In genomic region chr4:186260117-186260503, GRCh38 we compare ENCODE assay signal across 33 cellular contexts. TPM values are rescaled to one million over a fixed set of nuclear protein-coding genes. Genes with fewer than 3 reads are reported as not detected.
"Had no signal": no experiment of that assay in that cellular context is flagged by ENCODE, and none has a peak within 500 bp of the region (broad histone marks: within the 10 kb centered on the region; RNA-seq: fewer than 3 reads in every experiment).

No MANE protein-coding gene starts in this region.

- DNase-seq: activated CD4-positive, alpha-beta memory T cell treated with anti-CD3 and anti-CD28 coated beads for 36 hours; activated CD4-positive, alpha-beta T cell treated with anti-CD3 and anti-CD28 coated beads, Interleukin-2, amount 10 ng/mL, durations not matched to agents 24 days and 14 days; activated CD4-positive, CD25-positive, alpha-beta regulatory T cell treated with anti-CD3 and anti-CD28 coated beads, Interleukin-2, amount 50 U/mL, for 72 hours; activated CD8-positive, alpha-beta memory T cell treated with anti-CD3 and anti-CD28 coated beads, Interleukin-2, amount 50 U/mL, for 48 hours; activated gamma-delta T cell treated with Interleukin-2 at 50 U/mL for 16 hours; activated naive CD8-positive, alpha-beta T cell treated with anti-CD3 and anti-CD28 coated beads, Interleukin-2, amount 50 U/mL, for 24 hours; activated T-cell treated with anti-CD3 and anti-CD28 coated beads, Interleukin-2, amount 50 U/mL, for 24 hours; dermis blood vessel endothelial cell; effector CD4-positive, alpha-beta T cell; esophagus squamous epithelium; foreskin melanocyte; heart right ventricle; kidney glomerular epithelial cell; naive thymus-derived CD8-positive, alpha-beta T cell; nucleus accumbens; right cardiac atrium; stimulated activated CD4-positive, alpha-beta T cell treated with anti-CD3 and anti-CD28 coated beads, Interleukin-12 subunit alpha, Interleukin-12 subunit beta, amount 100 ng/mL, for 4 hours; stimulated activated CD4-positive, alpha-beta T cell treated with anti-CD3 and anti-CD28 coated beads, Interleukin-4, amount 100 ng/mL, for 1 hour; SW 1271; T-helper 9 cell had no signal

- H3K4me3 ChIP-seq: esophagus squamous epithelium, heart right ventricle, thoracic aorta, upper lobe of left lung, vagina had no signal

- H2AFZ ChIP-seq: parathyroid adenoma had no signal

- H3K79me2 ChIP-seq: parathyroid adenoma had no signal

- H3K36me3 ChIP-seq: esophagus squamous epithelium, thoracic aorta, upper lobe of left lung, vagina had no signal

- H3K9me3 ChIP-seq: esophagus squamous epithelium, heart right ventricle, thoracic aorta, upper lobe of left lung, vagina had no signal

- ATAC-seq: activated naive CD8-positive, alpha-beta T cell treated with anti-CD3 and anti-CD28 coated beads, Interleukin-2, amount 50 U/mL, for 24 hours; activated T-helper 17 cell treated with anti-CD3 and anti-CD28 coated beads, Interleukin-2, amount 50 U/mL, for 72 hours; naive thymus-derived CD8-positive, alpha-beta T cell had no signal

- H3K4me1 ChIP-seq: parathyroid adenoma, upper lobe of left lung, vagina had no signal

- H3K27me3 ChIP-seq: esophagus squamous epithelium, upper lobe of left lung, vagina had no signal

- H3K9ac ChIP-seq: parathyroid adenoma had no signal

- H3K27ac ChIP-seq: epithelial cell of prostate, esophagus squamous epithelium, heart right ventricle, parathyroid adenoma, thoracic aorta, upper lobe of left lung, vagina, VCaP had no signal

RNA-seq across cellular contexts. Expression of gene F11, which starts 5.9 kb away (rescaled TPM):
- total RNA-seq: activated CD4-positive, alpha-beta memory T cell treated with anti-CD3 and anti-CD28 coated beads for 36 hours; activated CD4-positive, alpha-beta T cell treated with anti-CD3 and anti-CD28 coated beads, Interleukin-2, amount 10 ng/mL, durations not matched to agents 24 days and 14 days; activated T-helper 17 cell treated with anti-CD3 and anti-CD28 coated beads, Interleukin-2, amount 50 U/mL, for 72 hours; bronchial epithelial cell; dermis blood vessel endothelial cell; esophagus squamous epithelium; glomerular endothelial cell; mammary epithelial cell; mesothelial cell of epicardium; naive thymus-derived CD8-positive, alpha-beta T cell; neural crest cell; subcutaneous adipose tissue; thoracic aorta; vagina had no signal
- polyA plus RNA-seq: mammary epithelial cell; naive thymus-derived CD8-positive, alpha-beta T cell; right cardiac atrium had no signal

RNA-seq across cellular contexts. Expression of gene KLKB1, which starts 32.8 kb away (rescaled TPM):
- total RNA-seq: activated CD4-positive, alpha-beta memory T cell treated with anti-CD3 and anti-CD28 coated beads for 36 hours; bronchial epithelial cell; glomerular endothelial cell; mammary epithelial cell; mesothelial cell of epicardium had no signal
- polyA plus RNA-seq: mammary epithelial cell; naive thymus-derived CD8-positive, alpha-beta T cell had no signal
